In genomic region chr20:47231382-47232042, GRCh38 we compare ENCODE assay signal across 15 cellular contexts.
A peak's percentile ranks its signal among the peaks of the same experiment; 100 is the strongest.
DNase-seq lines count a peak whose midpoint lies in the region; ATAC-seq and TF ChIP-seq lines count a peak whose summit lies in the region.
"Had no signal": no experiment of that assay in that cellular context is flagged by ENCODE, and none has a peak within 500 bp of the region (broad histone marks: within the 10 kb centered on the region; RNA-seq: fewer than 3 reads in every experiment).

No MANE protein-coding gene starts in this region.

- H3K4me3 Mint-ChIP-seq in T-helper 17 cell = no peak overlapping the region
- H3K4me3 Mint-ChIP-seq in endothelial cell (ENCODE audit: unreplicated experiment) = peak overlapping the region; percentile 26
- H3K4me3 Mint-ChIP-seq: activated T-cell treated with anti-CD3 and anti-CD28 coated beads, Interleukin-2, amount 50 U/mL, for 24 hours; CD8-positive, alpha-beta T cell; naive thymus-derived CD4-positive, alpha-beta T cell; stimulated activated naive CD8-positive, alpha-beta T cell treated with anti-CD3 and anti-CD28 coated beads, Interleukin-15, Interleukin-2, amounts not matched to agents 100 ng/mL and 50 ng/mL, for 24 hours had no signal

- H3K36me3 Mint-ChIP-seq in T-helper 17 cell (ENCODE audit: low read depth) = peaks cover 2% of the 10 kb centered on the region
- H3K36me3 Mint-ChIP-seq in endothelial cell (ENCODE audit: low read depth, unreplicated experiment) = peaks cover 41% of the 10 kb centered on the region

- H3K9me3 Mint-ChIP-seq in endothelial cell (ENCODE audit: unreplicated experiment) = no peaks in the 10 kb centered on the region
- H3K9me3 Mint-ChIP-seq: activated T-cell treated with anti-CD3 and anti-CD28 coated beads, Interleukin-2, amount 50 U/mL, for 24 hours; CD8-positive, alpha-beta T cell; stimulated activated naive CD8-positive, alpha-beta T cell treated with anti-CD3 and anti-CD28 coated beads, Interleukin-15, Interleukin-2, amounts not matched to agents 100 ng/mL and 50 ng/mL, for 24 hours had no signal

- CTCF ChIA-PET in GM10248 (lab: Yijun Ruan, JAX) = interaction anchor here (1.1 to 3.2 kb wide), 3 partner anchors 14 to 153 kb away, joined by 3 to 11 read pairs (median 11); no protein-coding TSS in a partner anchor

- no peaks in the 10 kb centered on the region for H3K9me3 ChIP-seq in T-helper 17 cell (ENCODE audit: control insufficient read depth, low read length, poor library complexity, severe bottlenecking)
- H3K9me3 ChIP-seq: Peyer's patch had no signal

- intact Hi-C loops in sciatic nerve (cut with DNase I) = no loop called here

- ATAC-seq in T-helper 17 cell = no peak
- peak; percentile 55 for ATAC-seq in sciatic nerve
- ATAC-seq in HG02938 (IDR thresholded peaks at IDR 0.05; ENCODE audit: unreplicated experiment) = no peak
- no peak for ATAC-seq in HG03045 (IDR thresholded peaks at IDR 0.05; ENCODE audit: unreplicated experiment)
- ATAC-seq: CD8-positive, alpha-beta T cell; naive thymus-derived CD4-positive, alpha-beta T cell had no signal

- H3K27ac Mint-ChIP-seq in T-helper 17 cell (peak overlapping the region; percentile 69), endothelial cell (ENCODE audit: unreplicated experiment) (peak overlapping the region; percentile 32)
- H3K27ac Mint-ChIP-seq: activated T-cell treated with anti-CD3 and anti-CD28 coated beads, Interleukin-2, amount 50 U/mL, for 24 hours; stimulated activated naive CD8-positive, alpha-beta T cell treated with anti-CD3 and anti-CD28 coated beads, Interleukin-15, Interleukin-2, amounts not matched to agents 100 ng/mL and 50 ng/mL, for 24 hours had no signal

- H3K4me1 Mint-ChIP-seq in T-helper 17 cell = peaks cover 6% of the 10 kb centered on the region
- peaks cover 4% of the 10 kb centered on the region for H3K4me1 Mint-ChIP-seq in endothelial cell (ENCODE audit: unreplicated experiment)

- TF ChIP-seq CTCF in endothelial cell (IDR thresholded peaks at IDR 0.05; ENCODE audit: unreplicated experiment) = no peak
- no peak for TF ChIP-seq CTCF in GM10248 (IDR thresholded peaks at IDR 0.05; ENCODE audit: control extremely low read depth, extremely low read depth, low read depth, missing control alignments)
- TF ChIP-seq CTCF in GM20000 (IDR thresholded peaks at IDR 0.05; ENCODE audit: extremely low read depth, missing control alignments) = no peak

- POLR2A ChIA-PET in GM10248 (lab: Yijun Ruan, JAX) = interaction anchor here (0.5 kb wide), 1 partner anchor 330 kb away, joined by 4 read pairs; no protein-coding TSS in a partner anchor

- H3K27me3 Mint-ChIP-seq in T-helper 17 cell (no peaks in the 10 kb centered on the region), endothelial cell (ENCODE audit: unreplicated experiment) (peaks cover 1% of the 10 kb centered on the region)
- H3K27me3 Mint-ChIP-seq: activated T-cell treated with anti-CD3 and anti-CD28 coated beads, Interleukin-2, amount 50 U/mL, for 24 hours; naive thymus-derived CD4-positive, alpha-beta T cell; stimulated activated naive CD8-positive, alpha-beta T cell treated with anti-CD3 and anti-CD28 coated beads, Interleukin-15, Interleukin-2, amounts not matched to agents 100 ng/mL and 50 ng/mL, for 24 hours had no signal

- peak; percentile 94 for DNase-seq in EH (ENCODE audit: low read depth)
- no peak for DNase-seq in T-helper 17 cell
- DNase-seq in endothelial cell (ENCODE audit: low spot score) = no peak
- no peak for DNase-seq in sciatic nerve (ENCODE audit: low spot score)
- DNase-seq in GM10248 (ENCODE audit: extremely low spot score) = no peak
- no peak for DNase-seq in GM20000 (ENCODE audit: low spot score)
- DNase-seq: activated T-cell treated with anti-CD3 and anti-CD28 coated beads, Interleukin-2, amount 50 U/mL, for 24 hours; CD8-positive, alpha-beta T cell; hippocampal formation; naive thymus-derived CD4-positive, alpha-beta T cell; NCI-H1105 treated with DMSO at 0.1 percent for 48 hours; Peyer's patch had no signal
